In the genomic region with DNA sequence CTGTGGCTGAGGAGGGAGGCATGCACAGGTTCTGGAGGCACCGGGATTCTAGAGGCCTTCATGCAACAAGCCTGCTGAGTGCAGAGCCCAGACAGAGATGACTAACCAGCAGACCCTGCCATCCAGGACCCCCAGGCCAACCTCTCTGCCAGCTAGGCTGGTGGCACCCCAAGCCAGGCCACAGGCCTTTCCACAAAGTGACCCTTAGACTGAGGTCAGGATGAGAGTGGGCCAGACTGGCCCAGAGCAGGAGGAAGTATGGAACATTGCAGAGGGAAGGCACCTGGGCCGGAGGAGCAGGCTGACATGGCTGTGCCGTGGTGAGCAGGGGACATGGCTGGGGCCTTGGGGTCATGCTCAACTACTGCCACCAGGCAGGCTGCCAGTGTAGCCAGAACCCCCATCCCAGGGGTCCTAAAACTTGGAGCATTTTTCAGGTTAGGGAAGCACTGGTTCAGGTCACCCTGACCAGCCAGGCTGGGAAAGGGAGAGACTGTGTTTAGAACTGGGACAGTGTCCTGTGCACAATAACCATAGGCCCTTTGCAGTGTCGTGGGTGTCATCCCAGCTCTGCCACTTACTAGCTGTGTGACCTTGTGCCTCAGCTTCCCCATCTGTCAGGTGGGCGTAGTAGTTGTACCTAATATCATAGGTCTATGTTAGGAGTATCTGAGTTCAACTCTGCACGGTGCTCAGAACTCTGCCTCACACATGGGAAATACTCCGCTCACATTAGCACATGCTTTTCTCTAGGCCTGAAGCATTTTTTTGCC, we compare ENCODE assay signal across 14 cellular contexts. TPM values are rescaled to one million over a fixed set of nuclear protein-coding genes. Genes with fewer than 3 reads are reported as not detected.
DNase-seq lines count a peak whose midpoint lies in the region; ATAC-seq, FAIRE-seq and TF ChIP-seq lines count a peak whose summit lies in the region.
"Had no signal": no experiment of that assay in that cellular context is flagged by ENCODE, and none has a peak within 500 bp of the region (broad histone marks: within the 10 kb centered on the region; RNA-seq: fewer than 3 reads in every experiment).

No MANE protein-coding gene starts in this region.

- peaks cover 8% of the 10 kb centered on the region for H3K79me1 ChIP-seq in H1 (ENCODE audit: low read depth, low read length)
- no peaks in the 10 kb centered on the region for H3K79me1 ChIP-seq in H9 (ENCODE audit: insufficient read depth, low read depth, low read length, poor library complexity, severe bottlenecking)

- no peak overlapping the region for H2BK15ac ChIP-seq in H1 (ENCODE audit: low read length)
- H2BK15ac ChIP-seq in H9 (ENCODE audit: low read depth, low read length), result no peak overlapping the region

- WGBS in H1 (ENCODE audit: extremely low coverage in 1 of 2, insufficient coverage in 1 of 2, insufficient read length in 1 of 2, insufficient replicate concordance in 2 of 2, low coverage in 1 of 2, low lambda C conversion rate in 2 of 2, missing lambda C conversion rate in 1 of 2), 2 experiments, result 96% methylated on average over 7 of the region's 7 CpGs; no CpG with 5 or more reads in 1 of the 2 experiments
- WGBS in H9 (ENCODE audit: extremely low coverage, insufficient read length, low lambda C conversion rate), result no CpG with 5 or more reads among the region's 7 CpGs

- peaks cover 8% of the 10 kb centered on the region for H3K4me1 Mint-ChIP-seq in WTC11
- H3K4me1 Mint-ChIP-seq in stimulated activated naive B cell treated with anti-CD40 and anti-IgM and Interleukin-4, amounts not matched to agents 10 μg/mL and 1 μg/mL and 100 μg/mL, for 72 hours, result peaks cover 52 to 70% of the 10 kb centered on the region in 2 donors
- peaks cover 0 to 10% of the 10 kb centered on the region in 2 experiments for H3K4me1 Mint-ChIP-seq in H9

- H2AK5ac ChIP-seq in H1 (ENCODE audit: low read depth, low read length), result no peak overlapping the region
- H2AK5ac ChIP-seq in H9 (ENCODE audit: insufficient read length, low read length), result no peak overlapping the region

- H4K91ac ChIP-seq in H1 (replicated peaks; ENCODE audit: insufficient read length, low read length) (no peak overlapping the region), H9 (ENCODE audit: insufficient read length, low read depth, low read length) (no peak overlapping the region)

- H2BK20ac ChIP-seq in H1 (ENCODE audit: low read length) (no peak overlapping the region), H9 (ENCODE audit: low read depth, low read length, poor library complexity, severe bottlenecking) (no peak overlapping the region)

- peaks cover 0 to 6% (median under 1%) of the 10 kb centered on the region in 4 experiments; a peak in 2 of 8 replicates for H3K36me3 ChIP-seq in H1 (ENCODE audit: control insufficient read depth in 2 of 4, insufficient read depth in 4 of 4, low read length in 3 of 4)

- H3K23me2 ChIP-seq in H1 (ENCODE audit: low read depth, low read length) (no peaks in the 10 kb centered on the region), H9 (ENCODE audit: insufficient read length, low read depth, low read length, poor library complexity, severe bottlenecking) (no peaks in the 10 kb centered on the region)

- CTCF ChIA-PET in WTC11 (lab: Charles Lee) (interaction anchor here (0.9 to 12.5 kb wide), 8 partner anchors 9 to 105 kb away, joined by 3 to 202 read pairs (median 4); no protein-coding TSS in a partner anchor), H1 (lab: Charles Lee; ENCODE audit: partially characterized antibody) (interaction anchor here (0.7 to 24.3 kb wide), 12 partner anchors 8 to 509 kb away, joined by 3 to 629 read pairs (median 4); no protein-coding TSS in a partner anchor)

- no peak overlapping the region for H3T11ph ChIP-seq in H9 (ENCODE audit: low read length)

- H3K4me2 ChIP-seq in H1 (ENCODE audit: insufficient read depth in 1 of 2, low read depth in 2 of 2, low read length in 2 of 2) (no peak overlapping the region), H9 (ENCODE audit: insufficient read depth, insufficient read length, low read length) (no peak overlapping the region)

- no peak for FAIRE-seq in H1 (lab: Jason Lieb, UNC)

- H3K4me3 ChIP-seq in H1 (ENCODE audit: extremely low read depth in 1 of 4, insufficient read depth in 2 of 4, low read depth in 3 of 4, low read length in 4 of 4), result no peak overlapping the region

- H3K79me2 ChIP-seq in H1 (ENCODE audit: control insufficient read depth in 1 of 2, insufficient read depth in 2 of 2, low read length in 2 of 2), result no peaks in the 10 kb centered on the region; a peak in 1 of 4 replicates
- no peaks in the 10 kb centered on the region; the same call in 1 of the 2 replicates for H3K79me2 ChIP-seq in H9 (ENCODE audit: insufficient read depth, low read length)

- TF ChIP-seq POLR2A in H1 (IDR thresholded peaks at IDR 0.05; ENCODE audit: control extremely low read depth in 1 of 2, low read depth in 2 of 2, low read length in 2 of 2), result no peak

- no peak overlapping the region for H3K4ac ChIP-seq in H1 (replicated peaks; ENCODE audit: insufficient read length, low read depth, low read length)
- H3K4ac ChIP-seq in H9 (ENCODE audit: low read depth, low read length), result no peak overlapping the region

- TF ChIP-seq RAD21 in H1 (IDR thresholded peaks at IDR 0.05 in 1 of 2, conservative IDR thresholded peaks at IDR 0.05 in 1 of 2; ENCODE audit: low read depth in 2 of 2, low read length in 2 of 2), result no peak

- DNase-seq in Right ventricle myocardium inferior (ENCODE audit: missing footprints) (peak; percentile 45), left ventricle myocardium superior (no peak), WTC11 (ENCODE audit: low spot score) (peak; percentile 5), H1 (ENCODE audit: low read depth in 1 of 2, low spot score in 2 of 2) (no peak), H9 (no peak), DMS153 treated with DMSO at 0.1 percent for 48 hours (lab: John Stamatoyannopoulos, UW; ENCODE audit: unreplicated experiment) (no peak), 8988T (no peak)
- DNase-seq in stimulated activated naive B cell treated with anti-CD40 and anti-IgM and Interleukin-4, amounts not matched to agents 10 μg/mL and 1 μg/mL and 100 μg/mL, for 72 hours, result no peak
- DNase-seq: GOT3, Kasumi-1, NCI-H1694 treated with DMSO at 0.1 percent for 48 hours, NCI-H524, PC-3 had no signal

- H2BK5ac ChIP-seq in H1 (ENCODE audit: low read depth, low read length) (no peak overlapping the region), H9 (ENCODE audit: insufficient read length, low read length) (no peak overlapping the region)

- no peak for TF ChIP-seq CTCF in WTC11 (IDR thresholded peaks at IDR 0.05)
- no peak for TF ChIP-seq CTCF in H1 (IDR thresholded peaks at IDR 0.05; ENCODE audit: control extremely low read depth in 1 of 3, insufficient read depth in 1 of 3, low read depth in 1 of 3, low read length in 3 of 3)
- TF ChIP-seq CTCF in H9 (conservative IDR thresholded peaks at IDR 0.05), result no peak

- no peaks in the 10 kb centered on the region for H3K9me3 ChIP-seq in H1 (ENCODE audit: insufficient read depth in 2 of 2, low read depth in 1 of 2, low read length in 1 of 2)
- no peaks in the 10 kb centered on the region for H3K9me3 ChIP-seq in H9 (ENCODE audit: control insufficient read depth, low read depth, low read length)

- ATAC-seq in Right ventricle myocardium inferior (no peak), left ventricle myocardium superior (no peak), WTC11 (no peak)
- no peak for ATAC-seq in stimulated activated naive B cell treated with anti-CD40 and anti-IgM and Interleukin-4, amounts not matched to agents 10 μg/mL and 1 μg/mL and 100 μg/mL, for 72 hours (replicated peaks)
- ATAC-seq: PC-3 had no signal

- no peak for TF ChIP-seq EP300 in H1 (IDR thresholded peaks at IDR 0.05; ENCODE audit: borderline replicate concordance in 1 of 2, low read depth in 2 of 2, low read length in 2 of 2)

- POLR2A ChIA-PET in WTC11 (lab: Charles Lee), result interaction anchor here (0.6 to 1.1 kb wide), 2 partner anchors 16 to 499 kb away, joined by 5 read pairs; no protein-coding TSS in a partner anchor
- POLR2A ChIA-PET in H1 (lab: Charles Lee; ENCODE audit: partially characterized antibody), result interaction anchor here (0.7 to 1.5 kb wide), 2 partner anchors 10 to 118 kb away, joined by 3 read pairs; no protein-coding TSS in a partner anchor

- H3K36me3 Mint-ChIP-seq in WTC11, result peaks cover 5% of the 10 kb centered on the region; the same call in 1 of the 2 replicates
- peaks cover 25 to 63% of the 10 kb centered on the region in 2 donors for H3K36me3 Mint-ChIP-seq in stimulated activated naive B cell treated with anti-CD40 and anti-IgM and Interleukin-4, amounts not matched to agents 10 μg/mL and 1 μg/mL and 100 μg/mL, for 72 hours
- H3K36me3 Mint-ChIP-seq in H9 (ENCODE audit: insufficient read depth in 1 of 3, low read depth in 3 of 3), result peaks cover 5 to 12% (median 7%) of the 10 kb centered on the region in 3 experiments; a peak in 6 of 7 replicates

- intact Hi-C loops in Right ventricle myocardium inferior (cut with DNase I) (no loop called here), left ventricle myocardium superior (cut with micrococcal nuclease) (no loop called here)

- H2BK12ac ChIP-seq in H1 (ENCODE audit: low read depth, low read length) (no peak overlapping the region), H9 (ENCODE audit: insufficient read length, low read depth, low read length) (no peak overlapping the region)

- no peak overlapping the region for H3K18ac ChIP-seq in H1 (ENCODE audit: extremely low read depth, low read length)
- no peak overlapping the region for H3K18ac ChIP-seq in H9 (ENCODE audit: insufficient read length, low read depth, low read length)

- H3K14ac ChIP-seq in H1 (ENCODE audit: insufficient read length) (no peak overlapping the region), H9 (ENCODE audit: insufficient read depth, low read length) (no peak overlapping the region)

- H3K27ac Mint-ChIP-seq in WTC11 (no peak overlapping the region), H9 (peak overlapping the region in 1 of 3 experiments; percentile 39; a peak in 1 of 7 replicates)
- peak overlapping the region; percentile 92 for H3K27ac Mint-ChIP-seq in stimulated activated naive B cell treated with anti-CD40 and anti-IgM and Interleukin-4, amounts not matched to agents 10 μg/mL and 1 μg/mL and 100 μg/mL, for 72 hours

- H3K4me3 Mint-ChIP-seq in WTC11 (no peak overlapping the region), H9 (no peak overlapping the region)
- no peak overlapping the region for H3K4me3 Mint-ChIP-seq in stimulated activated naive B cell treated with anti-CD40 and anti-IgM and Interleukin-4, amounts not matched to agents 10 μg/mL and 1 μg/mL and 100 μg/mL, for 72 hours

- H3K56ac ChIP-seq in H1 (replicated peaks; ENCODE audit: insufficient read length, low read depth, low read length), result no peak overlapping the region
- no peak overlapping the region for H3K56ac ChIP-seq in H9 (ENCODE audit: insufficient read length, low read depth, low read length)

- no peaks in the 10 kb centered on the region for H3K27me3 ChIP-seq in H1 (replicated peaks in 1 of 4; ENCODE audit: control insufficient read depth in 3 of 4, extremely low read depth in 1 of 4, insufficient read depth in 3 of 4, low read length in 3 of 4)
- H3K27me3 ChIP-seq in H9 (ENCODE audit: insufficient read depth, low read length), result no peaks in the 10 kb centered on the region

- no peaks in the 10 kb centered on the region for H3K9me3 Mint-ChIP-seq in WTC11
- no peaks in the 10 kb centered on the region for H3K9me3 Mint-ChIP-seq in stimulated activated naive B cell treated with anti-CD40 and anti-IgM and Interleukin-4, amounts not matched to agents 10 μg/mL and 1 μg/mL and 100 μg/mL, for 72 hours
- no peaks in the 10 kb centered on the region for H3K9me3 Mint-ChIP-seq in H9

- peaks cover 0 to 5% (median 2%) of the 10 kb centered on the region in 4 experiments; a peak in 3 of 7 replicates for H3K4me1 ChIP-seq in H1 (replicated peaks in 1 of 4; ENCODE audit: control insufficient read depth in 3 of 4, insufficient read depth in 4 of 4, low read length in 3 of 4)
- H3K4me1 ChIP-seq in H9 (ENCODE audit: insufficient read depth, low read length), result no peaks in the 10 kb centered on the region

- H3K9ac ChIP-seq in H1 (replicated peaks in 1 of 4; ENCODE audit: extremely low read depth in 1 of 4, low read depth in 3 of 4, low read length in 3 of 4), result no peak overlapping the region
- no peak overlapping the region for H3K9ac ChIP-seq in H9 (ENCODE audit: extremely low read depth, insufficient read length, low read length)
- H3K9ac ChIP-seq: parathyroid adenoma had no signal

- no peak overlapping the region for H3K27ac ChIP-seq in H1 (ENCODE audit: low read depth, low read length)
- no peak overlapping the region for H3K27ac ChIP-seq in H9 (ENCODE audit: insufficient read length, low read depth, low read length)
- H3K27ac ChIP-seq: parathyroid adenoma had no signal

- H3K23ac ChIP-seq in H1 (ENCODE audit: insufficient read length), result no peak overlapping the region
- H3K23ac ChIP-seq in H9 (ENCODE audit: insufficient read length, low read depth, low read length), result no peak overlapping the region

- H2AFZ ChIP-seq in H1 (ENCODE audit: low read length), result no peak overlapping the region
- no peak overlapping the region for H2AFZ ChIP-seq in H9 (ENCODE audit: low read length)
- H2AFZ ChIP-seq: parathyroid adenoma had no signal

- H4K5ac ChIP-seq in H1 (ENCODE audit: insufficient read length, low read depth, low read length), result no peak overlapping the region
- no peak overlapping the region for H4K5ac ChIP-seq in H9 (ENCODE audit: insufficient read length, low read depth, low read length)

- H4K8ac ChIP-seq in H1 (ENCODE audit: extremely low read depth, insufficient read depth, low read length), result 0 out of 2 replicates have a peak overlapping the region, but pooled peaks have one; percentile 26
- H4K8ac ChIP-seq in H9 (replicated peaks; ENCODE audit: insufficient read length, low read depth, low read length), result no peak overlapping the region

- H4K20me1 ChIP-seq in H1 (replicated peaks in 1 of 2; ENCODE audit: control insufficient read depth in 1 of 2, insufficient read depth in 2 of 2, low read length in 2 of 2) (peaks cover 17 to 35% of the 10 kb centered on the region in 2 experiments), H9 (ENCODE audit: control insufficient read depth, insufficient read depth, insufficient read length) (peaks cover 3% of the 10 kb centered on the region)

- H3K27me3 Mint-ChIP-seq in WTC11 (ENCODE audit: low read depth) (no peaks in the 10 kb centered on the region), H9 (ENCODE audit: low read depth) (no peaks in the 10 kb centered on the region)
- no peaks in the 10 kb centered on the region for H3K27me3 Mint-ChIP-seq in stimulated activated naive B cell treated with anti-CD40 and anti-IgM and Interleukin-4, amounts not matched to agents 10 μg/mL and 1 μg/mL and 100 μg/mL, for 72 hours

- no peak overlapping the region for H2BK120ac ChIP-seq in H1 (replicated peaks; ENCODE audit: low read depth, low read length)
- H2BK120ac ChIP-seq in H9 (ENCODE audit: low read depth, low read length, poor library complexity, severe bottlenecking), result no peak overlapping the region

RNA-seq across cellular contexts. Expression of a gene that starts 17.3 kb away (rescaled TPM):
- total RNA-seq in Right ventricle myocardium inferior, result 2.8 TPM
- 3.4 TPM for total RNA-seq in left ventricle myocardium superior
- total RNA-seq in WTC11 (2021), result 8.9 to 11.3 TPM (median 9.6 TPM) in 3 replicates
- 6.8 and 8.5 TPM in 2 replicates for total RNA-seq in H1 (2021; fragmentation: NEBNext Ultra II Directional; extraction: Animal tissue kit (Norgen Biotek cat#: 25700))
- polyA plus RNA-seq in H1 (2011; rRNA removed), result 4.7 and 5.7 TPM in 2 replicates
- polyA plus RNA-seq in H1 (2011; cell fraction: cytosol; rRNA removed), result 4.2 TPM
- 10.6 TPM for polyA plus RNA-seq in H1 (2011; cell fraction: nucleus; rRNA removed)
- polyA plus RNA-seq in H1 (2012, experiment 1 of 2), result 6.8 to 10.4 TPM (median 8.2 TPM) in 4 replicates
- 4.8 TPM for polyA plus RNA-seq in H1 (2012, experiment 2 of 2)
- 6.7 TPM for polyA plus RNA-seq in H1 (2013, experiment 1 of 2)
- polyA plus RNA-seq in H1 (2013, experiment 2 of 2), result 7.1 TPM
- 8.4 and 9.1 TPM in 2 replicates for polyA minus RNA-seq in H1 (2011; rRNA and poly(A)+ RNA removed)
- polyA minus RNA-seq in H1 (2011; cell fraction: cytosol; rRNA and poly(A)+ RNA removed), result 8.4 TPM
- polyA minus RNA-seq in H1 (2011; cell fraction: nucleus; rRNA and poly(A)+ RNA removed), result 21.1 TPM
- total RNA-seq in H9 (2021), result 17.2 and 18.2 TPM in 2 replicates

RNA-seq across cellular contexts. Expression of a gene that starts 45.0 kb away (rescaled TPM):
- total RNA-seq in Right ventricle myocardium inferior (458 TPM), left ventricle myocardium superior (478 TPM), WTC11 (2021) (280 to 303 TPM (median 285 TPM) in 3 replicates), H9 (2021) (348 and 350 TPM in 2 replicates)
- 326 and 332 TPM in 2 replicates for total RNA-seq in H1 (2021; fragmentation: NEBNext Ultra II Directional; extraction: Animal tissue kit (Norgen Biotek cat#: 25700))
- polyA plus RNA-seq in H1 (2011; rRNA removed), result 86.4 and 163 TPM in 2 replicates
- 268 TPM for polyA plus RNA-seq in H1 (2011; cell fraction: cytosol; rRNA removed)
- polyA plus RNA-seq in H1 (2011; cell fraction: nucleus; rRNA removed), result 62.2 TPM
- polyA plus RNA-seq in H1 (2012, experiment 1 of 2), result 368 to 573 TPM (median 403 TPM) in 4 replicates
- polyA plus RNA-seq in H1 (2012, experiment 2 of 2), result 106 TPM
- polyA plus RNA-seq in H1 (2013, experiment 1 of 2), result 502 TPM
- 505 TPM for polyA plus RNA-seq in H1 (2013, experiment 2 of 2)
- polyA minus RNA-seq in H1 (2011; rRNA and poly(A)+ RNA removed), result 126 and 158 TPM in 2 replicates
- polyA minus RNA-seq in H1 (2011; cell fraction: cytosol; rRNA and poly(A)+ RNA removed), result 107 TPM
- 64.5 TPM for polyA minus RNA-seq in H1 (2011; cell fraction: nucleus; rRNA and poly(A)+ RNA removed)

Comparison
In these comparisons a context has a peak if more than half of its experiments do, and no peak if none do; other contexts are left out.
1. DNase-seq: peak in Right ventricle myocardium inferior (single experiment) and WTC11 (single experiment); none in left ventricle myocardium superior (single experiment), H1 (0 of 2), stimulated activated naive B cell treated with anti-CD40 and anti-IgM and Interleukin-4, amounts not matched to agents 10 μg/mL and 1 μg/mL and 100 μg/mL, for 72 hours (single experiment), H9 (single experiment), DMS153 treated with DMSO at 0.1 percent for 48 hours (single experiment) and 8988T (single experiment).